In the genomic region with DNA sequence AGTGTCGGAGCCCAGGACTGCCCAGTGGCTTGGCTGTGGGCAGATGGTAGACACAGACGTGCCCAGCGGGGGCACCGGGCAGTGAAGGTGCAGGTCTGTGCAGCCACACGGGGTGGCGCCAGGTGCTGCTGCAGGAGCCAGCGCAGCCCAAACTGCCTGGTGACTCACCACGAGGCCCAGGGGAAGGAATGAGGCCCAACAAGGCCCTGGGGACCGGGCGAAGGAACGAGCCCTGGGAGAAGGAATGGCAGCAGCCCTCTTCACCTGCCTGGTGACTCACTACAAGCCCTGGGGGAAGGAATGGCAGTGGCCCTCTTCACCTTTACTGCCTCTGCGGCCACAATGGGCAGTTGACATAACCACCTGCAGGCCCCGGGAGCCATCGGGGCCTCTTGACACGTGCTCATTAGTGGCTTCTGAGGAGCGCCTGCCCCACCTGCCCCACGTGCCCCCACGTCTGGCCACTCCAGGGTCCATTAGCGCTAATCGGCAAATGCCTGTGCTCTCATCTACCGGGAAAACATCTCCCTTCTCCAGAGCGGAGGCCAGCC, we compare ENCODE assay signal across 12 cellular contexts. TPM values are rescaled to one million over a fixed set of nuclear protein-coding genes. Genes with fewer than 3 reads are reported as not detected.
DNase-seq lines count a peak whose midpoint lies in the region; ATAC-seq and TF ChIP-seq lines count a peak whose summit lies in the region.
"Had no signal": no experiment of that assay in that cellular context is flagged by ENCODE, and none has a peak within 500 bp of the region (broad histone marks: within the 10 kb centered on the region; RNA-seq: fewer than 3 reads in every experiment).

No MANE protein-coding gene starts in this region.

- H3K4me3 ChIP-seq in HEK293 (ENCODE audit: low read depth, low read length) (no peak overlapping the region), RWPE2 (ENCODE audit: severe bottlenecking) (no peak overlapping the region), lung (no peak overlapping the region)
- H3K4me3 ChIP-seq: adrenal gland, thyroid gland had no signal

- POLR2A ChIA-PET in HEK293 (lab: Yijun Ruan, JAX): no interaction called here

- H3K4me1 ChIP-seq in HEK293 (ENCODE audit: control insufficient read depth, insufficient read depth, low read length): no peaks in the 10 kb centered on the region
- no peaks in the 10 kb centered on the region for H3K4me1 ChIP-seq in RWPE2 (ENCODE audit: insufficient read depth, poor library complexity, severe bottlenecking)
- H3K4me1 ChIP-seq in lung (ENCODE audit: control insufficient read depth in 2 of 2, insufficient read depth in 2 of 2, low read length in 2 of 2): no peaks in the 10 kb centered on the region
- H3K4me1 ChIP-seq: adrenal gland, thyroid gland had no signal

- WGBS in lung, 2 donors: 86 to 91% methylated on average over 22 of the region's 22 CpGs

- H3K36me3 ChIP-seq in HEK293 (ENCODE audit: control insufficient read depth in 2 of 2, insufficient read depth in 1 of 2, low read length in 2 of 2) (peaks cover 4 to 73% of the 10 kb centered on the region in 2 experiments; a peak in 2 of 3 replicates), RWPE2 (ENCODE audit: low read depth) (peaks cover 33% of the 10 kb centered on the region), lung (ENCODE audit: control insufficient read depth in 2 of 2, insufficient read depth in 2 of 2, low read length in 2 of 2) (peaks cover 0 to 77% of the 10 kb centered on the region in 2 donors)

- ATAC-seq in RWPE2 (ENCODE audit: low read depth) (peak; percentile 82), lung (ENCODE audit: insufficient read depth, low FRiP score) (peak; percentile 72), GM18909 (IDR thresholded peaks at IDR 0.05; ENCODE audit: poor library complexity, unreplicated experiment) (no peak)

- DNase-seq in RWPE2 (ENCODE audit: low spot score) (no peak), lung (ENCODE audit: low spot score) (peak; percentile 65), SIG-M5 treated with dmso at 0.1 percent for 504 hours (lab: John Stamatoyannopoulos, UW; ENCODE audit: unreplicated experiment) (no peak), nucleus accumbens (lab: John Stamatoyannopoulos, UW) (no peak)
- DNase-seq: adrenal gland, midbrain, NCI-H187 treated with DMSO at 0.1 percent for 48 hours, T-helper 2 cell, thyroid gland had no signal

- H3K27me3 ChIP-seq in RWPE2 (ENCODE audit: insufficient read depth, poor library complexity, severe bottlenecking) (no peaks in the 10 kb centered on the region), lung (ENCODE audit: control insufficient read depth, insufficient read depth) (no peaks in the 10 kb centered on the region)
- H3K27me3 ChIP-seq: adrenal gland, thyroid gland had no signal

- H3K9me3 ChIP-seq in HEK293 (ENCODE audit: control insufficient read depth, insufficient read depth, low read depth, low read length) (no peaks in the 10 kb centered on the region), RWPE2 (ENCODE audit: severe bottlenecking) (no peaks in the 10 kb centered on the region), lung (ENCODE audit: control insufficient read depth in 2 of 2, insufficient read depth in 1 of 2, low read length in 1 of 2) (peaks cover 0 to 4% of the 10 kb centered on the region in 2 donors)
- H3K9me3 ChIP-seq: adrenal gland, thyroid gland had no signal

- CTCF ChIA-PET in HEK293 (lab: Yijun Ruan, JAX): interaction anchor here (0.5 to 0.7 kb wide), 2 partner anchors 32 to 139 kb away, joined by 4 read pairs; a partner anchor contains a TSS

- no peak for TF ChIP-seq CTCF in HEK293 (tag by site-specific recombination; IDR thresholded peaks at IDR 0.05)
- peak; percentile 29 for TF ChIP-seq CTCF in RWPE2 (IDR thresholded peaks at IDR 0.05; ENCODE audit: poor library complexity, severe bottlenecking)
- no peak for TF ChIP-seq CTCF in lung (IDR thresholded peaks at IDR 0.05; ENCODE audit: control extremely low read depth, extremely low read depth)

- H3K27ac ChIP-seq in HEK293 (ENCODE audit: extremely low read depth, low read depth, low read length): no peak overlapping the region
- no peak overlapping the region for H3K27ac ChIP-seq in RWPE2 (ENCODE audit: poor library complexity, severe bottlenecking)
- H3K27ac ChIP-seq in lung (ENCODE audit: low read depth in 1 of 2, low read length in 1 of 2): no peak overlapping the region
- H3K27ac ChIP-seq: adrenal gland, thyroid gland had no signal

TF ChIP-seq in HEK293, 187 proteins besides CTCF, POLR2A, EP300 and RAD21:
- TF ChIP-seq WT1 (tag by site-specific recombination; IDR thresholded peaks at IDR 0.05) (no peak), GLIS1 (tag by site-specific recombination; IDR thresholded peaks at IDR 0.05) (peak; percentile 77), ZNF121 (tag by site-specific recombination; IDR thresholded peaks at IDR 0.05) (no peak), ZBTB48 (tag by site-specific recombination; IDR thresholded peaks at IDR 0.05) (peak; percentile 56), SP7 (tag by site-specific recombination; IDR thresholded peaks at IDR 0.05) (0 out of 2 replicates have a peak, but pooled peaks have one; percentile 16), ZNF530 (tag by site-specific recombination; IDR thresholded peaks at IDR 0.05; ENCODE audit: low read depth) (no peak), ZNF138 (tag by site-specific recombination; IDR thresholded peaks at IDR 0.05; ENCODE audit: borderline replicate concordance) (no peak), ZNF600 (tag by site-specific recombination; IDR thresholded peaks at IDR 0.05) (peak; percentile 53; the same call in 1 of the 2 replicates), ZFP37 (tag by site-specific recombination; IDR thresholded peaks at IDR 0.05) (no peak), OSR2 (tag by site-specific recombination; IDR thresholded peaks at IDR 0.05) (peak; percentile 43), ZXDB (tag by site-specific recombination; IDR thresholded peaks at IDR 0.05) (no peak), SCRT2 (tag by site-specific recombination; IDR thresholded peaks at IDR 0.05) (no peak), HOXD13 (CRISPR knock-in tag; IDR thresholded peaks at IDR 0.05; ENCODE audit: borderline replicate concordance) (no peak), REPIN1 (tag by site-specific recombination; IDR thresholded peaks at IDR 0.05; ENCODE audit: low read depth) (no peak), ZNF155 (tag by site-specific recombination; IDR thresholded peaks at IDR 0.05) (no peak), ZNF366 (tag by site-specific recombination; conservative IDR thresholded peaks at IDR 0.05) (peak; percentile 29; the same call in 1 of the 2 replicates), ZNF670 (tag by site-specific recombination; IDR thresholded peaks at IDR 0.05; ENCODE audit: low read depth) (no peak), BCL11A (tag by site-specific recombination; IDR thresholded peaks at IDR 0.05; ENCODE audit: low read depth) (no peak; the same call in 1 of the 2 replicates), ZNF555 (tag by site-specific recombination; conservative IDR thresholded peaks at IDR 0.05) (no peak), ZNF10 (tag by site-specific recombination; IDR thresholded peaks at IDR 0.05) (peak; percentile 76), ZNF24 (tag by site-specific recombination; IDR thresholded peaks at IDR 0.05) (no peak)
- TF ChIP-seq, protein P1, sequence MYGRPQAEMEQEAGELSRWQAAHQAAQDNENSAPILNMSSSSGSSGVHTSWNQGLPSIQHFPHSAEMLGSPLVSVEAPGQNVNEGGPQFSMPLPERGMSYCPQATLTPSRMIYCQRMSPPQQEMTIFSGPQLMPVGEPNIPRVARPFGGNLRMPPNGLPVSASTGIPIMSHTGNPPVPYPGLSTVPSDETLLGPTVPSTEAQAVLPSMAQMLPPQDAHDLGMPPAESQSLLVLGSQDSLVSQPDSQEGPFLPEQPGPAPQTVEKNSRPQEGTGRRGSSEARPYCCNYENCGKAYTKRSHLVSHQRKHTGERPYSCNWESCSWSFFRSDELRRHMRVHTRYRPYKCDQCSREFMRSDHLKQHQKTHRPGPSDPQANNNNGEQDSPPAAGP (tag by site-specific recombination; IDR thresholded peaks at IDR 0.05): peak; percentile 60; the same call in 1 of the 2 replicates
- TF ChIP-seq, protein P2, sequence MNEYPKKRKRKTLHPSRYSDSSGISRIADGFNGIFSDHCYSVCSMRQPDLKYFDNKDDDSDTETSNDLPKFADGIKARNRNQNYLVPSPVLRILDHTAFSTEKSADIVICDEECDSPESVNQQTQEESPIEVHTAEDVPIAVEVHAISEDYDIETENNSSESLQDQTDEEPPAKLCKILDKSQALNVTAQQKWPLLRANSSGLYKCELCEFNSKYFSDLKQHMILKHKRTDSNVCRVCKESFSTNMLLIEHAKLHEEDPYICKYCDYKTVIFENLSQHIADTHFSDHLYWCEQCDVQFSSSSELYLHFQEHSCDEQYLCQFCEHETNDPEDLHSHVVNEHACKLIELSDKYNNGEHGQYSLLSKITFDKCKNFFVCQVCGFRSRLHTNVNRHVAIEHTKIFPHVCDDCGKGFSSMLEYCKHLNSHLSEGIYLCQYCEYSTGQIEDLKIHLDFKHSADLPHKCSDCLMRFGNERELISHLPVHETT (tag by site-specific recombination; IDR thresholded peaks at IDR 0.05): no peak
- TF ChIP-seq, protein P3, sequence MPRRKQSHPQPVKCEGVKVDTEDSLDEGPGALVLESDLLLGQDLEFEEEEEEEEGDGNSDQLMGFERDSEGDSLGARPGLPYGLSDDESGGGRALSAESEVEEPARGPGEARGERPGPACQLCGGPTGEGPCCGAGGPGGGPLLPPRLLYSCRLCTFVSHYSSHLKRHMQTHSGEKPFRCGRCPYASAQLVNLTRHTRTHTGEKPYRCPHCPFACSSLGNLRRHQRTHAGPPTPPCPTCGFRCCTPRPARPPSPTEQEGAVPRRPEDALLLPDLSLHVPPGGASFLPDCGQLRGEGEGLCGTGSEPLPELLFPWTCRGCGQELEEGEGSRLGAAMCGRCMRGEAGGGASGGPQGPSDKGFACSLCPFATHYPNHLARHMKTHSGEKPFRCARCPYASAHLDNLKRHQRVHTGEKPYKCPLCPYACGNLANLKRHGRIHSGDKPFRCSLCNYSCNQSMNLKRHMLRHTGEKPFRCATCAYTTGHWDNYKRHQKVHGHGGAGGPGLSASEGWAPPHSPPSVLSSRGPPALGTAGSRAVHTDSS (tag by site-specific recombination; IDR thresholded peaks at IDR 0.05): no peak

RNA-seq across cellular contexts. Expression of a gene that starts 9.3 kb away (rescaled TPM):
- 10 to 100 TPM; 38.7 to 59.7 TPM for total RNA-seq in lung
- polyA plus RNA-seq in lung: 10 to 100 TPM; 44.8 to 72.3 TPM

RNA-seq across cellular contexts. Expression of a gene that starts 9.5 kb away (rescaled TPM):
- total RNA-seq in lung: not detected
- not detected for polyA plus RNA-seq in lung
- total RNA-seq: adrenal gland, dermis microvascular lymphatic vessel endothelial cell, thyroid gland had no signal
- polyA plus RNA-seq: adrenal gland had no signal

RNA-seq across cellular contexts. Expression of a gene that starts 24.3 kb away (rescaled TPM):
- total RNA-seq in lung: 100 to 1,000 TPM in 1 of 2 donors, 10 to 100 TPM in 1; 90.8 to 185 TPM
- 100 to 1,000 TPM in 1 of 2 donors, 10 to 100 TPM in 1; 97.2 to 227 TPM for polyA plus RNA-seq in lung

RNA-seq across cellular contexts. Expression of a gene that starts 29.3 kb away (rescaled TPM):
- total RNA-seq in lung: 10 to 100 TPM; 31.6 to 69.2 TPM
- 100 to 1,000 TPM in 1 of 2 donors, 10 to 100 TPM in 1; 86.1 to 139 TPM for polyA plus RNA-seq in lung

RNA-seq across cellular contexts. Expression of a gene that starts 31.6 kb away (rescaled TPM):
- 10 to 100 TPM in 1 of 2 donors, 1 to 10 TPM in 1; 1.4 to 16.6 TPM for total RNA-seq in lung
- 10 to 100 TPM in 1 of 2 donors, 1 to 10 TPM in 1; 2.0 to 21.0 TPM for polyA plus RNA-seq in lung
- total RNA-seq: dermis microvascular lymphatic vessel endothelial cell had no signal
